In the genomic region with DNA sequence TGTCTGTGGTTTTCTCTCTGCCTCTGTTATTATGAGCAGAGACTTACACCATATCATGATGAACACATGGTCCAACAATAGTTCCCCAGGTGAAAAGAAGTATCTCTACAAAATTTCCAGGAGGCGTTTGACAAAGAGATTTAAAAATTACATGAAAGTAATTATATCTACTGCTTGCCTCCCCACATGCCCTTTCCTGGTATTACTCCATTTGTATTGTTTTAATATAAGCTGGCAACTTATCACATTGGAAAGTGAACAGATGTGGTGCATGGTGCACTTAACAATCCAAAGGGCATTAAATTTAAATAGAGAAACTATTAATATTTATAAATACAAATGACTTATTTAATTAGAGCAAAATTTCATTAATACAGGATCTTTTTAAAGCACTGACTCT, we compare ENCODE assay signal across 7 cellular contexts.
"Had no signal": no experiment of that assay in that cellular context is flagged by ENCODE, and none has a peak within 500 bp of the region (broad histone marks: within the 10 kb centered on the region; RNA-seq: fewer than 3 reads in every experiment).

No MANE protein-coding gene starts in this region.

- H3K4me3 Mint-ChIP-seq: HFFc6 had no signal

- ATAC-seq: HCT116, K562 had no signal

- H3K27ac Mint-ChIP-seq: HFFc6 had no signal

- DNase-seq: GM23248, GOT3, H7, HFFc6, IMR-90 had no signal
